Comparison of ENCODE assay signal across 1 cellular context in the genomic region with DNA sequence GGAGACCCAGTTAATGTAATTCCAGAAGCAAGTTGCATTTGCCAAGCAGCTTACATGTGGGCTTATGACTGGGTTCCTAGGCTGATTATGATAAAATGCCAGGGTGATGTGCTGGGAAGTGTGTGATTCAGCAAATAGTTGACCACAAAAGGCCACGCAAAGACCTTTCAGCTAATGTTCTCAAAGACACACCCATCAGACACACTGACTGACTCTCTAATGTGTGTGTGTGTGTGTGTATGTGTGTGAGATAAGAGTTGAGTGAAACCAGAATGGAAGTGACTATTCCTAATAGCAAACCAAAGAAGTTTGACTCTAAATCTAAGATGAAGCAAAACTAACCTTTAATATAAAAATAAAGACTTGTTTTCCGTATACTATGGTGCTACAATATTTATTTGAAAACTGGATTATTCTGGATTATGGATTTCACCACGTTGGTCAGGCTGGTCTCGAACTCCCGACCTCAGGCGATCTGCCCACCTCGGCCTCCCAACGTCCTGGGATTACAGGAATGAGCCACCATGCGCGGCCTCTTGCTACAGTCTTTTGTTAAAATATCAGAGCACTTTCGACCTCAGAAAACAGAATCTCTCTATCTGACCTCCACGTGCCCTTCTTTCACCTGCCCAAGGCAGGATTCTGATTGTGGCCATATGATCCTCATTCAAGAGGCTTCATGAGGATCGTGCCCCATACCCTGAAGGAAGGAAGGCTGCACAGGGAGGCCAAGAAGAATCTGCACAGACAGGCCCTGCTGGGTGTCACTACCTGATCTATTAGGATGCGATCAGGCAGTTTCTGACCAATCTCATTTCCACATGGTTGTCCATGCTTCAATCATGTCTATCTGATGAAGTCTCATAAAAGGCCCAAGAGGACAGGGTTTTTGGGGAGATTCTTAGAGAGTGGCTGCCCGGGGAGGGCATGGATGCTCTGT.
TF ChIP-seq lines count a peak whose summit lies in the region.

No MANE protein-coding gene starts in this region.

TF ChIP-seq in K562, 482 proteins besides CTCF, POLR2A, EP300 and RAD21 (continued from another document and continues in another):
- no peak for TF ChIP-seq KAT7 (CRISPR knock-in tag; IDR thresholded peaks at IDR 0.05; ENCODE audit: borderline replicate concordance)
- TF ChIP-seq ZBTB8A (IDR thresholded peaks at IDR 0.05; ENCODE audit: partially characterized antibody), result no peak
- TF ChIP-seq ZNF318 (IDR thresholded peaks at IDR 0.05; ENCODE audit: borderline replicate concordance in 1 of 2, low read depth in 1 of 2), result peak in 1 of 2 experiments; percentile 85; a peak in 2 of 4 replicates
- peak; percentile 80 for TF ChIP-seq MBD2 (IDR thresholded peaks at IDR 0.05; ENCODE audit: borderline replicate concordance, low read depth)
- TF ChIP-seq, protein P1, sequence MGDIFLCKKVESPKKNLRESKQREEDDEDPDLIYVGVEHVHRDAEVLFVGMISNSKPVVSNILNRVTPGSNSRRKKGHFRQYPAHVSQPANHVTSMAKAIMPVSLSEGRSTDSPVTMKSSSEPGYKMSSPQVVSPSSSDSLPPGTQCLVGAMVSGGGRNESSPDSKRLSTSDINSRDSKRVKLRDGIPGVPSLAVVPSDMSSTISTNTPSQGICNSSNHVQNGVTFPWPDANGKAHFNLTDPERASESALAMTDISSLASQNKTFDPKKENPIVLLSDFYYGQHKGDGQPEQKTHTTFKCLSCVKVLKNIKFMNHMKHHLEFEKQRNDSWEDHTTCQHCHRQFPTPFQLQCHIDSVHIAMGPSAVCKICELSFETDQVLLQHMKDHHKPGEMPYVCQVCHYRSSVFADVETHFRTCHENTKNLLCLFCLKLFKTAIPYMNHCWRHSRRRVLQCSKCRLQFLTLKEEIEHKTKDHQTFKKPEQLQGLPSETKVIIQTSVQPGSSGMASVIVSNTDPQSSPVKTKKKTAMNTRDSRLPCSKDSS (IDR thresholded peaks at IDR 0.05; ENCODE audit: low read depth, partially characterized antibody), result no peak
- no peak for TF ChIP-seq STAG1 (CRISPR knock-in tag; IDR thresholded peaks at IDR 0.05; ENCODE audit: borderline replicate concordance)
- TF ChIP-seq MTF1 (CRISPR knock-in tag; IDR thresholded peaks at IDR 0.05; ENCODE audit: borderline replicate concordance), result no peak
- no peak for TF ChIP-seq PRMT5 (CRISPR knock-in tag; IDR thresholded peaks at IDR 0.05)
- no peak for TF ChIP-seq MYBL2 (IDR thresholded peaks at IDR 0.05; ENCODE audit: low read depth)
- no peak for TF ChIP-seq MYBL2 (CRISPR knock-in tag; IDR thresholded peaks at IDR 0.05; ENCODE audit: borderline replicate concordance)
- TF ChIP-seq ZNF75A (CRISPR knock-in tag; IDR thresholded peaks at IDR 0.05), result no peak
- TF ChIP-seq ATF1 (CRISPR knock-in tag; IDR thresholded peaks at IDR 0.05), result no peak
- TF ChIP-seq ATF1 (tag; IDR thresholded peaks at IDR 0.05), result peak; percentile 79
- TF ChIP-seq GABPB1 (CRISPR knock-in tag; IDR thresholded peaks at IDR 0.05), result no peak
- no peak for TF ChIP-seq ZNF175 (CRISPR knock-in tag; IDR thresholded peaks at IDR 0.05; ENCODE audit: low read depth)
- no peak for TF ChIP-seq ZNF197 (CRISPR knock-in tag; IDR thresholded peaks at IDR 0.05; ENCODE audit: low read depth)
- no peak for TF ChIP-seq ZNF212 (CRISPR knock-in tag; IDR thresholded peaks at IDR 0.05)
- no peak for TF ChIP-seq HMG20B (CRISPR knock-in tag; IDR thresholded peaks at IDR 0.05)
- no peak for TF ChIP-seq ZNF12 (CRISPR knock-in tag; IDR thresholded peaks at IDR 0.05)
- peak; percentile 77 for TF ChIP-seq TAF9B (IDR thresholded peaks at IDR 0.05; ENCODE audit: partially characterized antibody)
- TF ChIP-seq SAFB2 (IDR thresholded peaks at IDR 0.05; ENCODE audit: borderline replicate concordance, low read depth, low read length, severe bottlenecking), result no peak
- no peak for TF ChIP-seq EHMT2 (IDR thresholded peaks at IDR 0.05)
- TF ChIP-seq, protein P2, sequence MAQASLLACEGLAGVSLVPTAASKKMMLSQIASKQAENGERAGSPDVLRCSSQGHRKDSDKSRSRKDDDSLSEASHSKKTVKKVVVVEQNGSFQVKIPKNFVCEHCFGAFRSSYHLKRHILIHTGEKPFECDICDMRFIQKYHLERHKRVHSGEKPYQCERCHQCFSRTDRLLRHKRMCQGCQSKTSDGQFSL (CRISPR knock-in tag; IDR thresholded peaks at IDR 0.05), result no peak
- TF ChIP-seq, protein P2 (tag; IDR thresholded peaks at IDR 0.05), result no peak
- no peak for TF ChIP-seq FOXK1 (CRISPR knock-in tag; IDR thresholded peaks at IDR 0.05; ENCODE audit: borderline replicate concordance)
- TF ChIP-seq MXI1 (IDR thresholded peaks at IDR 0.05; ENCODE audit: low read depth, low read length), result 0 out of 2 replicates have a peak, but pooled peaks have one; percentile 39
- TF ChIP-seq ZNF347 (CRISPR knock-in tag; IDR thresholded peaks at IDR 0.05; ENCODE audit: low read depth), result no peak
- TF ChIP-seq COPS2 (conservative IDR thresholded peaks at IDR 0.05), result no peak
- TF ChIP-seq, protein P3, sequence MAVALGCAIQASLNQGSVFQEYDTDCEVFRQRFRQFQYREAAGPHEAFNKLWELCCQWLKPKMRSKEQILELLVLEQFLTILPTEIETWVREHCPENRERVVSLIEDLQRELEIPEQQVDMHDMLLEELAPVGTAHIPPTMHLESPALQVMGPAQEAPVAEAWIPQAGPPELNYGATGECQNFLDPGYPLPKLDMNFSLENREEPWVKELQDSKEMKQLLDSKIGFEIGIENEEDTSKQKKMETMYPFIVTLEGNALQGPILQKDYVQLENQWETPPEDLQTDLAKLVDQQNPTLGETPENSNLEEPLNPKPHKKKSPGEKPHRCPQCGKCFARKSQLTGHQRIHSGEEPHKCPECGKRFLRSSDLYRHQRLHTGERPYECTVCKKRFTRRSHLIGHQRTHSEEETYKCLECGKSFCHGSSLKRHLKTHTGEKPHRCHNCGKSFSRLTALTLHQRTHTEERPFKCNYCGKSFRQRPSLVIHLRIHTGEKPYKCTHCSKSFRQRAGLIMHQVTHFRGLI (CRISPR knock-in tag; IDR thresholded peaks at IDR 0.05), result no peak
- no peak for TF ChIP-seq AFF4 (CRISPR knock-in tag; IDR thresholded peaks at IDR 0.05)
- TF ChIP-seq HNRNPL (IDR thresholded peaks at IDR 0.05; ENCODE audit: low read depth, low read length), result no peak
- TF ChIP-seq, protein P4, sequence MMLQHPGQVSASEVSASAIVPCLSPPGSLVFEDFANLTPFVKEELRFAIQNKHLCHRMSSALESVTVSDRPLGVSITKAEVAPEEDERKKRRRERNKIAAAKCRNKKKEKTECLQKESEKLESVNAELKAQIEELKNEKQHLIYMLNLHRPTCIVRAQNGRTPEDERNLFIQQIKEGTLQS (IDR thresholded peaks at IDR 0.05), result peak; percentile 86
- TF ChIP-seq, protein P4 (CRISPR knock-in tag; conservative IDR thresholded peaks at IDR 0.05), result peak; percentile 40; the same call in 1 of the 2 replicates
- no peak for TF ChIP-seq NR3C1 (CRISPR knock-in tag; IDR thresholded peaks at IDR 0.05)
- peak; percentile 89 for TF ChIP-seq EP400 (IDR thresholded peaks at IDR 0.05)
- TF ChIP-seq CBFB (CRISPR knock-in tag; IDR thresholded peaks at IDR 0.05), result peak; percentile 91
- peak in 1 of 2 experiments; percentile 72; a peak in 2 of 4 replicates for TF ChIP-seq ETV6 (IDR thresholded peaks at IDR 0.05; ENCODE audit: borderline replicate concordance in 1 of 2, low read depth in 2 of 2, low read length in 1 of 2)
- no peak for TF ChIP-seq ETV6 (CRISPR knock-in tag; IDR thresholded peaks at IDR 0.05; ENCODE audit: borderline replicate concordance)
- TF ChIP-seq ZFX (CRISPR knock-in tag; IDR thresholded peaks at IDR 0.05), result no peak
